In the genomic region with DNA sequence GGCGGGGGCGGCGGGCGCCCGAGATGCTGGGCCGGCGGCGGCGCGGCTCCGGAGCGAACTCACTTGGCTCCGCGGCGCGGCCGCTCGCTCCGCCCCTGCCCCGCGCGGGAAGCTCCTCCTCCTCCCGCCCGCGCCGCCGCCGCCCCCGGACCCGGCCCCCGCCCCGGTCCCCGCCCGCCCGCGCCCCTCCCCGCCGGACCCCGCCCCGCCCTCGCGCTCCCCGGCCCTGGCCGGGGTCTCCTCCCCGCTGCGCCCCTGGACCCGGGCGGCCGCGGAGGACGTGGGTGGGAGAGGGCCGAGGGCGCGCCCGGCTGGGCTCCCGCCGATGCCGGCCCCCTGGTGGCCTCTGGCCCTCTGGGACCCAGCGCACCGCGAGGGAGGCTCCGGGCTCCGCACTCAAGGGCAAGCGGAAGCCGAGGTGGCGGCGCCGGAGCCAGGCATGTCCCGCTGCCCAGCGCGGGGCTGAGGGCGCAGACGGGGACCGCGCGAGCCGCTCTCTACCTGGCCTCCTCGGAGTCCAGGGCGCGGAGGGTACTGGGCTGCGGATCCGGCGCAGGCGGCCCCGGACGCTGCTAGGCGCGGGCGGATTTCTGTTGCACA, we compare ENCODE assay signal across 9 cellular contexts. TPM values are rescaled to one million over a fixed set of nuclear protein-coding genes. Genes with fewer than 3 reads are reported as not detected.
DNase-seq lines count a peak whose midpoint lies in the region; ATAC-seq and TF ChIP-seq lines count a peak whose summit lies in the region.
"Had no signal": no experiment of that assay in that cellular context is flagged by ENCODE, and none has a peak within 500 bp of the region (broad histone marks: within the 10 kb centered on the region; RNA-seq: fewer than 3 reads in every experiment).

A gene with protein sequence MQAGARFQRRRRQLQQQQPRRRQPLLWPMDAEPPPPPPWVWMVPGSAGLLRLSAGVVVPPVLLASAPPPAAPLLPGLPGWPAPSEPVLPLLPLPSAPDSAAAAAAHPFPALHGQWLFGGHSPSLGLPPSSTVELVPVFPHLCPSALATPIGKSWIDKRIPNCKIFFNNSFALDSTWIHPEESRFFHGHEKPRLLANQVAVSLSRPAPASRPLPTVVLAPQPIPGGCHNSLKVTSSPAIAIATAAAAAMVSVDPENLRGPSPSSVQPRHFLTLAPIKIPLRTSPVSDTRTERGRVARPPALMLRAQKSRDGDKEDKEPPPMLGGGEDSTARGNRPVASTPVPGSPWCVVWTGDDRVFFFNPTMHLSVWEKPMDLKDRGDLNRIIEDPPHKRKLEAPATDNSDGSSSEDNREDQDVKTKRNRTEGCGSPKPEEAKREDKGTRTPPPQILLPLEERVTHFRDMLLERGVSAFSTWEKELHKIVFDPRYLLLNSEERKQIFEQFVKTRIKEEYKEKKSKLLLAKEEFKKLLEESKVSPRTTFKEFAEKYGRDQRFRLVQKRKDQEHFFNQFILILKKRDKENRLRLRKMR (minus strand): TSS at position 61 of the 600 bp plus-strand sequence. CDS start 86 bp downstream, outside the sequence.

- no peaks in the 10 kb centered on the region for H3K9me3 ChIP-seq in CD4-positive, alpha-beta memory T cell (ENCODE audit: control insufficient read depth in 1 of 2, low read length in 2 of 2)

- H2AFZ ChIP-seq in KMS-11 (ENCODE audit: low read depth): peak within 1 kb of the TSS; percentile 24

- no peak within 1 kb of the TSS for H3K27ac Mint-ChIP-seq in CD4-positive, alpha-beta memory T cell
- H3K27ac Mint-ChIP-seq in natural killer cell (no peak within 1 kb of the TSS), chondrocyte (ENCODE audit: unreplicated experiment) (no peak within 1 kb of the TSS)

- peak within 1 kb of the TSS in 6 of 8 donors; percentile 15 to 65 (median 58) for H3K4me3 Mint-ChIP-seq in CD4-positive, alpha-beta memory T cell
- peak within 1 kb of the TSS; percentile 40 for H3K4me3 Mint-ChIP-seq in natural killer cell
- no peak within 1 kb of the TSS for H3K4me3 Mint-ChIP-seq in chondrocyte (ENCODE audit: unreplicated experiment)

- H3K79me2 ChIP-seq in KMS-11 (ENCODE audit: insufficient read depth, low read depth): no peaks in the 10 kb centered on the region

- H3K4me2 ChIP-seq in KMS-11: peak within 1 kb of the TSS; percentile 31

- peaks cover 20 to 22% of the 10 kb centered on the region in 2 donors for H3K27me3 Mint-ChIP-seq in CD4-positive, alpha-beta memory T cell
- H3K27me3 Mint-ChIP-seq in natural killer cell (ENCODE audit: low read depth in 2 of 2): peaks cover 18 to 59% of the 10 kb centered on the region in 2 donors
- peaks cover 42% of the 10 kb centered on the region for H3K27me3 Mint-ChIP-seq in chondrocyte (ENCODE audit: low read depth)

- H3K27me3 ChIP-seq in CD4-positive, alpha-beta memory T cell (ENCODE audit: insufficient read depth, low read length): peaks cover 6% of the 10 kb centered on the region
- H3K27me3 ChIP-seq in KMS-11 (ENCODE audit: insufficient read depth, low read depth): no peaks in the 10 kb centered on the region

- H3K27ac ChIP-seq in CD4-positive, alpha-beta memory T cell (ENCODE audit: low read depth, low read length): no peak within 1 kb of the TSS
- H3K27ac ChIP-seq in KMS-11: peak within 1 kb of the TSS; percentile 35

- TF ChIP-seq CTCF in KMS-11 (conservative IDR thresholded peaks at IDR 0.05; ENCODE audit: low read depth, low read length) (no peak), natural killer cell (IDR thresholded peaks at IDR 0.05) (no peak), chondrocyte (IDR thresholded peaks at IDR 0.05) (no peak)

- H4K20me1 ChIP-seq in KMS-11 (ENCODE audit: insufficient read depth): no peaks in the 10 kb centered on the region

- intact Hi-C loops in CD4-positive, alpha-beta memory T cell (cut with micrococcal nuclease): no loop called here
- intact Hi-C loops in natural killer cell (cut with micrococcal nuclease) (no loop called here), Right ventricle myocardium inferior (cut with DNase I) (no loop called here)

- POLR2A ChIA-PET in CD4-positive, alpha-beta memory T cell (lab: Charles Lee; ENCODE audit: partially characterized antibody): no interaction called here

- H3K9ac ChIP-seq in KMS-11: peak within 1 kb of the TSS; percentile 52; the same call in 1 of the 2 replicates

- peaks cover 0 to 5% (median 0%) of the 10 kb centered on the region in 8 donors for H3K9me3 Mint-ChIP-seq in CD4-positive, alpha-beta memory T cell
- H3K9me3 Mint-ChIP-seq in natural killer cell (no peaks in the 10 kb centered on the region), chondrocyte (ENCODE audit: low read depth) (no peaks in the 10 kb centered on the region)

- no peaks in the 10 kb centered on the region for H3K36me3 ChIP-seq in CD4-positive, alpha-beta memory T cell (ENCODE audit: insufficient read depth, low read length)
- H3K36me3 ChIP-seq in KMS-11 (ENCODE audit: insufficient read depth): no peaks in the 10 kb centered on the region

- ATAC-seq in natural killer cell (peak in 1 of 3 donors; percentile 29), HG03439 (IDR thresholded peaks at IDR 0.05; ENCODE audit: unreplicated experiment) (no peak), Right ventricle myocardium inferior (no peak)
- ATAC-seq: PC-3 had no signal

- peaks cover 7% of the 10 kb centered on the region for H3K4me1 ChIP-seq in CD4-positive, alpha-beta memory T cell (ENCODE audit: insufficient read depth, low read length)
- H3K4me1 ChIP-seq in KMS-11 (ENCODE audit: low read depth, poor library complexity, severe bottlenecking): no peaks in the 10 kb centered on the region

- no peaks in the 10 kb centered on the region for H3K36me3 Mint-ChIP-seq in CD4-positive, alpha-beta memory T cell
- H3K36me3 Mint-ChIP-seq in natural killer cell (peaks cover 7% of the 10 kb centered on the region), chondrocyte (ENCODE audit: low read depth) (no peaks in the 10 kb centered on the region)

- DNase-seq in CD4-positive, alpha-beta memory T cell: no peak
- DNase-seq in astrocyte of the hippocampus (ENCODE audit: low read depth, low spot score) (peak; percentile 17), natural killer cell (no peak), chondrocyte (ENCODE audit: low spot score) (no peak), Right ventricle myocardium inferior (ENCODE audit: missing footprints) (no peak)
- no peak for DNase-seq in NK-92 treated with Interleukin-12 subunit alpha and Interleukin-12 subunit beta, amount 100 ng/mL, for 24 hours (lab: John Stamatoyannopoulos, UW)
- DNase-seq: PC-3 had no signal

- peaks cover 4 to 14% (median 8%) of the 10 kb centered on the region in 4 donors for H3K4me1 Mint-ChIP-seq in CD4-positive, alpha-beta memory T cell
- H3K4me1 Mint-ChIP-seq in natural killer cell (peaks cover 0 to 4% of the 10 kb centered on the region in 2 donors), chondrocyte (ENCODE audit: low read depth) (peaks cover 6% of the 10 kb centered on the region)

- H3K4me3 ChIP-seq in CD4-positive, alpha-beta memory T cell (ENCODE audit: low read length in 2 of 2): no peak within 1 kb of the TSS
- no peak within 1 kb of the TSS for H3K4me3 ChIP-seq in KMS-11 (IDR thresholded peaks at IDR 0.05; ENCODE audit: insufficient read depth, low read depth, low read length)

- CTCF ChIA-PET in CD4-positive, alpha-beta memory T cell (lab: Charles Lee; ENCODE audit: partially characterized antibody): no interaction called here

RNA-seq across cellular contexts. Expression of the gene that starts here (rescaled TPM):
- not detected for total RNA-seq in CD4-positive, alpha-beta memory T cell
- polyA plus RNA-seq in CD4-positive, alpha-beta memory T cell: not detected
- total RNA-seq in natural killer cell (under 1 TPM in 1 of 3 donors, not detected in 2; 0.48 TPM), chondrocyte (not detected in 3 replicates), Right ventricle myocardium inferior (not detected)
- total RNA-seq: PC-3 had no signal
